In genomic region chr11:130428692-130429681, GRCh38 we compare ENCODE assay signal across 8 cellular contexts. TPM values are rescaled to one million over a fixed set of nuclear protein-coding genes. Genes with fewer than 3 reads are reported as not detected.
DNase-seq lines count a peak whose midpoint lies in the region; ATAC-seq and TF ChIP-seq lines count a peak whose summit lies in the region.

No MANE protein-coding gene starts in this region.

- 48% methylated on average over 19 of the region's 19 CpGs for WGBS in mammary epithelial cell (ENCODE audit: low coverage, missing lambda C conversion rate)

- no peaks in the 10 kb centered on the region for H4K20me1 ChIP-seq in mammary epithelial cell (ENCODE audit: insufficient read depth, low read length)

- dilution Hi-C loops in mammary epithelial cell (cut with HindIII; ENCODE audit: low sequenced_read_pairs): loop anchor here (5.0 kb wide), 1 partner anchor 428 kb away; no protein-coding TSS in a partner anchor

- H3K9ac ChIP-seq in mammary epithelial cell (ENCODE audit: insufficient read depth, low read length): no peak overlapping the region

- no TSS peak for BruUV-seq in mammary epithelial cell (replicated peaks; lab: Mats Ljungman, UMichigan)

- H3K27me3 ChIP-seq in cardiac muscle cell (peaks cover 45% of the 10 kb centered on the region), mammary epithelial cell (ENCODE audit: insufficient read depth, low read length) (peaks cover 37% of the 10 kb centered on the region), muscle layer of duodenum (ENCODE audit: low read depth, low read length) (peaks cover 13% of the 10 kb centered on the region), uterus (no peaks in the 10 kb centered on the region)

- H3K36me3 ChIP-seq in cardiac muscle cell: no peaks in the 10 kb centered on the region
- H3K36me3 ChIP-seq in mammary epithelial cell (ENCODE audit: insufficient read depth, low read length): no peaks in the 10 kb centered on the region
- no peaks in the 10 kb centered on the region for H3K36me3 ChIP-seq in muscle layer of duodenum (ENCODE audit: control insufficient read depth in 1 of 2, insufficient read depth in 2 of 2, low read length in 2 of 2)
- no peaks in the 10 kb centered on the region for H3K36me3 ChIP-seq in uterus

- H3K4me2 ChIP-seq in mammary epithelial cell (ENCODE audit: insufficient read depth, low read depth, low read length): peak overlapping the region; percentile 52

- H3K4me1 ChIP-seq in cardiac muscle cell (ENCODE audit: low read depth) (peaks cover 4% of the 10 kb centered on the region), mammary epithelial cell (ENCODE audit: insufficient read depth, low read length) (peaks cover 9% of the 10 kb centered on the region), muscle layer of duodenum (ENCODE audit: control insufficient read depth in 1 of 2, insufficient read depth in 2 of 2, low read length in 2 of 2) (peaks cover 0 to 22% of the 10 kb centered on the region in 2 donors), uterus (no peaks in the 10 kb centered on the region)

- H3K4me3 ChIP-seq in cardiac muscle cell: peak overlapping the region; percentile 28
- H3K4me3 ChIP-seq in mammary epithelial cell (replicated peaks in 1 of 3; ENCODE audit: insufficient read depth in 1 of 3, low read depth in 2 of 3, low read length in 3 of 3): no peak overlapping the region
- H3K4me3 ChIP-seq in muscle layer of duodenum (ENCODE audit: low read depth in 1 of 2, low read length in 2 of 2): peak overlapping the region; percentile 35 to 54
- H3K4me3 ChIP-seq in uterus: peak overlapping the region; percentile 25 to 49

- peak overlapping the region; percentile 28 for H2AFZ ChIP-seq in mammary epithelial cell (ENCODE audit: low read depth, low read length)

- intact Hi-C loops in left cardiac atrium (cut with DNase I) (loop anchor here in 1 of 2 donors (5.0 kb wide), 1 partner anchor 217 kb away; no protein-coding TSS in a partner anchor), mammary epithelial cell (cut with micrococcal nuclease) (no loop called here), uterus (cut with DNase I; ENCODE audit: low total_unique reads) (no loop called here)

- TF ChIP-seq POLR2A in uterus (IDR thresholded peaks at IDR 0.05): no peak

- H3K9me3 ChIP-seq in cardiac muscle cell (ENCODE audit: low read depth) (no peaks in the 10 kb centered on the region), mammary epithelial cell (replicated peaks; ENCODE audit: insufficient read depth, low read length) (no peaks in the 10 kb centered on the region), muscle layer of duodenum (ENCODE audit: control insufficient read depth in 1 of 2, low read length in 2 of 2) (no peaks in the 10 kb centered on the region), uterus (no peaks in the 10 kb centered on the region)

- TF ChIP-seq CTCF in cardiac muscle cell (IDR thresholded peaks at IDR 0.05; ENCODE audit: low read depth, low read length) (no peak), mammary epithelial cell (conservative IDR thresholded peaks at IDR 0.05 in 1 of 2, IDR thresholded peaks at IDR 0.05 in 1 of 2; ENCODE audit: extremely low read depth in 1 of 2, insufficient read depth in 1 of 2, low read depth in 1 of 2, low read length in 2 of 2) (no peak), uterus (IDR thresholded peaks at IDR 0.05) (no peak)

- CTCF ChIA-PET in mammary epithelial cell (lab: Charles Lee; ENCODE audit: low non-redundant PET): no interaction called here

- ATAC-seq in left cardiac atrium: no peak
- ATAC-seq in GM21447 (IDR thresholded peaks at IDR 0.05; ENCODE audit: unreplicated experiment): no peak

- in situ Hi-C loops in mammary epithelial cell (cut with MboI; ENCODE audit: low sequenced_read_pairs in 2 of 2): loop anchor here (5.0 to 10.0 kb wide), 2 partner anchors 438 to 466 kb away; no protein-coding TSS in a partner anchor

- DNase-seq in cardiac muscle cell (ENCODE audit: low read depth in 1 of 2, low spot score in 1 of 2) (no peak), left cardiac atrium (no peak), mammary epithelial cell (no peak), uterus (no peak), DMS114 treated with DMSO at 0.1 percent for 48 hours (lab: John Stamatoyannopoulos, UW; ENCODE audit: unreplicated experiment) (no peak), NCI-H2171 (lab: John Stamatoyannopoulos, UW) (no peak)

- no peaks in the 10 kb centered on the region for H3K79me2 ChIP-seq in mammary epithelial cell (ENCODE audit: insufficient read depth, low read length)

- no peak overlapping the region for H3K27ac ChIP-seq in cardiac muscle cell
- H3K27ac ChIP-seq in mammary epithelial cell (ENCODE audit: insufficient read depth, low read depth, low read length): no peak overlapping the region
- H3K27ac ChIP-seq in muscle layer of duodenum (ENCODE audit: low read length): no peak overlapping the region
- no peak overlapping the region for H3K27ac ChIP-seq in uterus

RNA-seq across cellular contexts. Expression of gene ADAMTS8, which starts 0.6 kb away (rescaled TPM):
- total RNA-seq in cardiac muscle cell (3.1 and 6.6 TPM in 2 replicates), left cardiac atrium (10 to 100 TPM in 1 of 2 donors, 1 to 10 TPM in 1; 3.3 to 53.0 TPM), mammary epithelial cell (under 1 TPM in 1 of 2 donors, not detected in 1; 0.17 TPM), uterus (1 to 10 TPM; 1.2 to 7.3 (median 4.6) TPM)
- polyA plus RNA-seq in cardiac muscle cell (3.8 and 4.0 TPM in 2 replicates), mammary epithelial cell (not detected)
- not detected for polyA minus RNA-seq in mammary epithelial cell

RNA-seq across cellular contexts. Expression of gene ADAMTS15, which starts 19.5 kb away (rescaled TPM):
- 12.9 and 13.0 TPM in 2 replicates for total RNA-seq in cardiac muscle cell
- polyA plus RNA-seq in cardiac muscle cell: 2.2 and 2.4 TPM in 2 replicates
- 10 to 100 TPM; 29.8 to 32.0 TPM for total RNA-seq in left cardiac atrium
- total RNA-seq in mammary epithelial cell: 10 to 100 TPM in 1 of 2 donors, 1 to 10 TPM in 1; 2.4 to 16.5 TPM
- polyA plus RNA-seq in mammary epithelial cell: 0.79 TPM
- polyA minus RNA-seq in mammary epithelial cell: 1.1 TPM
- 10 to 100 TPM in 1 of 4 donors, 1 to 10 TPM in 3; 2.0 to 16.6 (median 6.1) TPM for total RNA-seq in uterus

Comparison
In these comparisons a context has a peak if more than half of its experiments do, and no peak if none do; other contexts are left out.
1. H3K4me3 ChIP-seq: peak in cardiac muscle cell (single experiment), muscle layer of duodenum (2 of 2) and uterus (2 of 2); none in mammary epithelial cell (0 of 3).